ENCODE assay signal across 8 cellular contexts in the genomic region with DNA sequence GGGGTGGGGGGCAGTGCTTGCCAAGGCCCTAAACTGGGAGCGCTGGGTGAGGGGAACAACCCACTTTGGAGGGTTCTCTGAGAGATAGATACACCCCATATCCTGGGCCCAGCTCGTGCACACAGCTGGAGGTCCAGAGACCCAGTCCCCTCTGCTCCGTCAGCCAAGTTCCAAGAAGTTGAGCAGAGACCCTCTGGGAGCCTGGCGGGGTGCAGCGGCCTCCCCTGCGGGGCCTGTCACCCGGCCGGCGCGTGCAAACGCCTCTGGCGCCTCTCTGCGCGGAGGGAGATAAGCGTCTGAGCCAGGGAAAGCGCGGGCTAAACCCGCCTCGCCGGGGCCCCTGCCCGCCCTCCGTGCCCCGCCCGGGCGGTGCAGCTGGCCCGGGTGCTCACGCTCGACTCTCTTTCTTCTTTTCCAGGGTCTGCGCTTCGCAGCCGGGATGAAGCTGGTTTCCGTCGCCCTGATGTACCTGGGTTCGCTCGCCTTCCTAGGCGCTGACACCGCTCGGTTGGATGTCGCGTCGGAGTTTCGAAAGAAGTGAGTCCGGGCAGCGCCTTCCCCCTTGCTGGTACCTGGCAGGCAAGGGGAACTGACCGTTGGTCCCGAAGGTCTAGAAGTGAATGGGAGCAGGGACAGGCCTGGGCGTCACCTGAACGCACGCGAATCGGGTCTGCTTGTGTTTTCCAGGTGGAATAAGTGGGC. TPM values are rescaled to one million over a fixed set of nuclear protein-coding genes. Genes with fewer than 3 reads are reported as not detected.
A peak's percentile ranks its signal among the peaks of the same experiment; 100 is the strongest.
DNase-seq lines count a peak whose midpoint lies in the region; ATAC-seq and TF ChIP-seq lines count a peak whose summit lies in the region.

No MANE protein-coding gene starts in this region.

- H3K9ac ChIP-seq in mucosa of rectum (ENCODE audit: low read depth in 1 of 2, low read length in 2 of 2): peak overlapping the region; percentile 75 to 93

- no peaks in the 10 kb centered on the region for H3K36me3 ChIP-seq in mucosa of rectum (ENCODE audit: control insufficient read depth in 2 of 2, insufficient read depth in 2 of 2, low read length in 2 of 2)

- CTCF ChIA-PET in AG04450 (lab: Charles Lee): interaction anchor here (0.6 to 3.3 kb wide), 15 partner anchors 9 to 732 kb away, joined by 3 to 33 read pairs (median 3); no protein-coding TSS in a partner anchor
- CTCF ChIA-PET in HEK293T (lab: Yijun Ruan, JAX): interaction anchor here (0.6 to 1.6 kb wide), 6 partner anchors 13 to 329 kb away, joined by 3 read pairs; no protein-coding TSS in a partner anchor

- H3K9me3 ChIP-seq in AG04450 (ENCODE audit: control insufficient read depth, insufficient read depth, low read length) (peaks cover 11% of the 10 kb centered on the region; the same call in 1 of the 2 replicates), mucosa of rectum (ENCODE audit: control insufficient read depth in 2 of 2, low read length in 2 of 2) (no peaks in the 10 kb centered on the region)

- TF ChIP-seq CTCF in AG04450 (IDR thresholded peaks at IDR 0.05; ENCODE audit: low read depth, low read length): no peak

- DNase-seq in AG04450 (ENCODE audit: low read depth, low spot score) (no peak), HEK293T (ENCODE audit: extremely low spot score) (peak; percentile 41), UCSD-AML1 (lab: John Stamatoyannopoulos, UW; ENCODE audit: unreplicated experiment) (peak; percentile 62), epithelial cell of prostate (ENCODE audit: low read depth, low spot score) (no peak), SIG-M5 treated with dmso at 0.1 percent for 504 hours (lab: John Stamatoyannopoulos, UW; ENCODE audit: unreplicated experiment) (no peak)

- H3K27me3 ChIP-seq in AG04450 (ENCODE audit: control insufficient read depth, insufficient read depth, low read length) (no peaks in the 10 kb centered on the region), mucosa of rectum (ENCODE audit: control insufficient read depth in 2 of 2, insufficient read depth in 2 of 2, low read length in 2 of 2) (peaks cover 0 to 4% of the 10 kb centered on the region in 2 donors)

- POLR2A ChIA-PET in AG04450 (lab: Yijun Ruan, JAX) (interaction anchor here (0.5 to 5.8 kb wide), 56 partner anchors 9 to 1040 kb away, joined by 3 to 65 read pairs (median 4); a partner anchor contains a TSS), HEK293T (lab: Yijun Ruan, JAX) (interaction anchor here (0.9 to 3.4 kb wide), 17 partner anchors 8 to 844 kb away, joined by 3 to 27 read pairs (median 4); a partner anchor contains a TSS)

- peak overlapping the region; percentile 77 for H3K4me3 ChIP-seq in AG04450 (ENCODE audit: low read depth, low read length)
- H3K4me3 ChIP-seq in mucosa of rectum (ENCODE audit: low read length in 2 of 2): peak overlapping the region; percentile 94 to 98

- ATAC-seq in GM21360 (IDR thresholded peaks at IDR 0.05; ENCODE audit: unreplicated experiment) (no peak), GM19395 (IDR thresholded peaks at IDR 0.05; ENCODE audit: unreplicated experiment) (no peak)

- peaks cover 49 to 65% of the 10 kb centered on the region in 2 donors for H3K4me1 ChIP-seq in mucosa of rectum (ENCODE audit: control insufficient read depth in 2 of 2, insufficient read depth in 2 of 2, low read length in 2 of 2)

- H3K27ac ChIP-seq in AG04450 (ENCODE audit: low read depth, low read length) (peak overlapping the region; percentile 75), epithelial cell of prostate (peak overlapping the region; percentile 99), mucosa of rectum (ENCODE audit: low read depth in 2 of 2, low read length in 2 of 2) (peak overlapping the region; percentile 96 to 98)

TF ChIP-seq in HEK293T, 16 proteins besides CTCF, POLR2A, EP300 and RAD21:
- TF ChIP-seq ELF4 (IDR thresholded peaks at IDR 0.05): no peak
- TF ChIP-seq L3MBTL2 (conservative IDR thresholded peaks at IDR 0.05): peak; percentile 62

RNA-seq across cellular contexts. Expression of a gene that starts 0.5 kb away (rescaled TPM):
- 247 and 328 TPM in 2 replicates for polyA plus RNA-seq in AG04450 (2011; rRNA removed)
- polyA minus RNA-seq in AG04450 (2011; rRNA and poly(A)+ RNA removed): 290 and 429 TPM in 2 replicates

RNA-seq across cellular contexts. Expression of a gene that starts 11.4 kb away (rescaled TPM):
- 43.0 and 44.4 TPM in 2 replicates for polyA plus RNA-seq in AG04450 (2011; rRNA removed)
- polyA minus RNA-seq in AG04450 (2011; rRNA and poly(A)+ RNA removed): 66.1 and 72.1 TPM in 2 replicates

Comparison
In these comparisons a context has a peak if more than half of its experiments do, and no peak if none do; other contexts are left out.
1. DNase-seq: peak in HEK293T (single experiment) and UCSD-AML1 (single experiment); none in AG04450 (single experiment), epithelial cell of prostate (single experiment) and SIG-M5 treated with dmso at 0.1 percent for 504 hours (single experiment).
2. Peak in every context shown above with its lines, with median percentiles within 50 percentile points of each other: H3K27ac ChIP-seq.